In genomic region chr6:135075018-135075417, GRCh38 we compare ENCODE assay signal across 1 cellular context.
TF ChIP-seq lines count a peak whose summit lies in the region.

No MANE protein-coding gene starts in this region.

TF ChIP-seq in GM12878, 131 proteins besides CTCF, POLR2A, EP300 and RAD21:
- TF ChIP-seq RELB (IDR thresholded peaks at IDR 0.05; ENCODE audit: low read depth), result 0 out of 2 replicates have a peak, but pooled peaks have one; percentile 13
- no peak for TF ChIP-seq RAD51 (IDR thresholded peaks at IDR 0.05)
- TF ChIP-seq NFYA (IDR thresholded peaks at IDR 0.05; ENCODE audit: borderline replicate concordance, low read depth, low read length), result no peak
- TF ChIP-seq SPI1 (IDR thresholded peaks at IDR 0.05; ENCODE audit: borderline replicate concordance, insufficient read depth, low read depth, low read length), result no peak
- no peak for TF ChIP-seq FOS (IDR thresholded peaks at IDR 0.05; ENCODE audit: borderline replicate concordance, extremely low read depth, insufficient read length)
- peak; percentile 38; the same call in 1 of the 2 replicates for TF ChIP-seq MTA2 (IDR thresholded peaks at IDR 0.05; ENCODE audit: low read depth)
- TF ChIP-seq JUNB (IDR thresholded peaks at IDR 0.05), result no peak
- no peak for TF ChIP-seq SKIL (IDR thresholded peaks at IDR 0.05; ENCODE audit: low read depth, poor library complexity, severe bottlenecking)
- TF ChIP-seq, protein P1, sequence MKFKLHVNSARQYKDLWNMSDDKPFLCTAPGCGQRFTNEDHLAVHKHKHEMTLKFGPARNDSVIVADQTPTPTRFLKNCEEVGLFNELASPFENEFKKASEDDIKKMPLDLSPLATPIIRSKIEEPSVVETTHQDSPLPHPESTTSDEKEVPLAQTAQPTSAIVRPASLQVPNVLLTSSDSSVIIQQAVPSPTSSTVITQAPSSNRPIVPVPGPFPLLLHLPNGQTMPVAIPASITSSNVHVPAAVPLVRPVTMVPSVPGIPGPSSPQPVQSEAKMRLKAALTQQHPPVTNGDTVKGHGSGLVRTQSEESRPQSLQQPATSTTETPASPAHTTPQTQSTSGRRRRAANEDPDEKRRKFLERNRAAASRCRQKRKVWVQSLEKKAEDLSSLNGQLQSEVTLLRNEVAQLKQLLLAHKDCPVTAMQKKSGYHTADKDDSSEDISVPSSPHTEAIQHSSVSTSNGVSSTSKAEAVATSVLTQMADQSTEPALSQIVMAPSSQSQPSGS (IDR thresholded peaks at IDR 0.05; ENCODE audit: low read length), result no peak
- no peak for TF ChIP-seq KLF5 (IDR thresholded peaks at IDR 0.05; ENCODE audit: partially characterized antibody)
- TF ChIP-seq ZZZ3 (IDR thresholded peaks at IDR 0.05; ENCODE audit: control insufficient read depth, insufficient read length, low read depth), result no peak
- no peak for TF ChIP-seq MEF2A (IDR thresholded peaks at IDR 0.05; ENCODE audit: insufficient read depth, low read depth, low read length)
- no peak for TF ChIP-seq MYC (IDR thresholded peaks at IDR 0.05; ENCODE audit: insufficient read depth, insufficient read length, insufficient replicate concordance, low read length, severe bottlenecking)
- TF ChIP-seq HDAC6 (IDR thresholded peaks at IDR 0.05; ENCODE audit: unreplicated experiment), result no peak
- TF ChIP-seq, protein P2, sequence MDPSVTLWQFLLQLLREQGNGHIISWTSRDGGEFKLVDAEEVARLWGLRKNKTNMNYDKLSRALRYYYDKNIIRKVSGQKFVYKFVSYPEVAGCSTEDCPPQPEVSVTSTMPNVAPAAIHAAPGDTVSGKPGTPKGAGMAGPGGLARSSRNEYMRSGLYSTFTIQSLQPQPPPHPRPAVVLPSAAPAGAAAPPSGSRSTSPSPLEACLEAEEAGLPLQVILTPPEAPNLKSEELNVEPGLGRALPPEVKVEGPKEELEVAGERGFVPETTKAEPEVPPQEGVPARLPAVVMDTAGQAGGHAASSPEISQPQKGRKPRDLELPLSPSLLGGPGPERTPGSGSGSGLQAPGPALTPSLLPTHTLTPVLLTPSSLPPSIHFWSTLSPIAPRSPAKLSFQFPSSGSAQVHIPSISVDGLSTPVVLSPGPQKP (IDR thresholded peaks at IDR 0.05; ENCODE audit: low read depth, low read length), result no peak
- TF ChIP-seq BHLHE40 (IDR thresholded peaks at IDR 0.05; ENCODE audit: borderline replicate concordance in 1 of 2, low read depth in 2 of 2, low read length in 1 of 2), result no peak
- TF ChIP-seq EED (IDR thresholded peaks at IDR 0.05; ENCODE audit: low read depth), result no peak
- TF ChIP-seq NBN (IDR thresholded peaks at IDR 0.05), result 0 out of 2 replicates have a peak, but pooled peaks have one; percentile 21
- no peak for TF ChIP-seq TBL1XR1 (IDR thresholded peaks at IDR 0.05; ENCODE audit: low read depth, low read length)
- TF ChIP-seq IKZF2 (IDR thresholded peaks at IDR 0.05), result peak; percentile 58 to 64; a peak in 2 of 4 replicates
- no peak for TF ChIP-seq WRNIP1 (IDR thresholded peaks at IDR 0.05; ENCODE audit: borderline replicate concordance, low read depth, low read length)
- no peak for TF ChIP-seq SMARCA5 (IDR thresholded peaks at IDR 0.05)
- peak; percentile 15; the same call in 1 of the 2 replicates for TF ChIP-seq RUNX3 (IDR thresholded peaks at IDR 0.05; ENCODE audit: low read length)
